Comparison of ENCODE assay signal across 16 cellular contexts in genomic region chr12:96199465-96199864, GRCh38. TPM values are rescaled to one million over a fixed set of nuclear protein-coding genes. Genes with fewer than 3 reads are reported as not detected.
DNase-seq lines count a peak whose midpoint lies in the region; ATAC-seq and TF ChIP-seq lines count a peak whose summit lies in the region.
"Had no signal": no experiment of that assay in that cellular context is flagged by ENCODE, and none has a peak within 500 bp of the region (broad histone marks: within the 10 kb centered on the region; RNA-seq: fewer than 3 reads in every experiment).

No MANE protein-coding gene starts in this region.

- intact Hi-C loops in OCI-LY7 (cut with micrococcal nuclease; ENCODE audit: unreplicated experiment): loop anchor here (5.0 to 10.0 kb wide), 2 partner anchors 625 to 1197 kb away; partner anchors contain the start of gene NDUFA12
- intact Hi-C loops in mammary epithelial cell (cut with micrococcal nuclease): loop anchor here (5.0 kb wide), 3 partner anchors 137 to 392 kb away; no protein-coding TSS in a partner anchor

- POLR2A ChIA-PET in OCI-LY7 (lab: Charles Lee): interaction anchor here (0.7 to 2.0 kb wide), 5 partner anchors 10 to 49 kb away, joined by 3 to 11 read pairs (median 3); no protein-coding TSS in a partner anchor

- TF ChIP-seq CTCF in OCI-LY7 (conservative IDR thresholded peaks at IDR 0.05; ENCODE audit: low read length) (no peak), mammary epithelial cell (conservative IDR thresholded peaks at IDR 0.05 in 1 of 2, IDR thresholded peaks at IDR 0.05 in 1 of 2; ENCODE audit: extremely low read depth in 1 of 2, insufficient read depth in 1 of 2, low read depth in 1 of 2, low read length in 2 of 2) (no peak)

- no peaks in the 10 kb centered on the region for H3K27me3 Mint-ChIP-seq in T-helper 1 cell treated with Interleukin-12 subunit alpha and Interleukin-12 subunit beta and Interleukin-4 antibody, amounts not matched to agents 30 μg/mL and 1 μg/mL, for 36 hours (ENCODE audit: low read depth)

- H3K9ac ChIP-seq in mammary epithelial cell (ENCODE audit: insufficient read depth, low read length): peak overlapping the region; percentile 86
- peak overlapping the region; percentile 87 for H3K9ac ChIP-seq in skeletal muscle satellite cell (ENCODE audit: low read depth, low read length)

- peaks cover 29% of the 10 kb centered on the region for H3K36me3 Mint-ChIP-seq in T-helper 1 cell treated with Interleukin-12 subunit alpha and Interleukin-12 subunit beta and Interleukin-4 antibody, amounts not matched to agents 30 μg/mL and 1 μg/mL, for 36 hours (ENCODE audit: low read depth)

- peaks cover 52% of the 10 kb centered on the region for H3K4me1 Mint-ChIP-seq in T-helper 1 cell treated with Interleukin-12 subunit alpha and Interleukin-12 subunit beta and Interleukin-4 antibody, amounts not matched to agents 30 μg/mL and 1 μg/mL, for 36 hours (ENCODE audit: low read depth)

- no peak overlapping the region for H3K27ac ChIP-seq in OCI-LY7 (ENCODE audit: low read depth, low read length, poor library complexity, severe bottlenecking)
- H3K27ac ChIP-seq in mammary epithelial cell (ENCODE audit: insufficient read depth, low read depth, low read length): peak overlapping the region; percentile 99
- H3K27ac ChIP-seq: pancreas had no signal

- H3K27ac Mint-ChIP-seq in T-helper 1 cell treated with Interleukin-12 subunit alpha and Interleukin-12 subunit beta and Interleukin-4 antibody, amounts not matched to agents 30 μg/mL and 1 μg/mL, for 36 hours: peak overlapping the region; percentile 32

- CTCF ChIA-PET in OCI-LY7 (lab: Charles Lee; ENCODE audit: unreplicated experiment) (no interaction called here), mammary epithelial cell (lab: Charles Lee; ENCODE audit: low non-redundant PET) (no interaction called here)

- H3K79me2 ChIP-seq in OCI-LY7 (ENCODE audit: insufficient read depth, low read depth, low read length) (peaks cover 7% of the 10 kb centered on the region; the same call in 1 of the 2 replicates), mammary epithelial cell (ENCODE audit: insufficient read depth, low read length) (peaks cover 89% of the 10 kb centered on the region)

- in situ Hi-C loops in mammary epithelial cell (cut with MboI; ENCODE audit: low sequenced_read_pairs in 2 of 2): no loop called here

- H3K9me3 Mint-ChIP-seq in T-helper 1 cell treated with Interleukin-12 subunit alpha and Interleukin-12 subunit beta and Interleukin-4 antibody, amounts not matched to agents 30 μg/mL and 1 μg/mL, for 36 hours: no peaks in the 10 kb centered on the region

- H3K9me3 ChIP-seq in OCI-LY7 (ENCODE audit: low read length) (no peaks in the 10 kb centered on the region), mammary epithelial cell (replicated peaks; ENCODE audit: insufficient read depth, low read length) (peaks cover 3% of the 10 kb centered on the region), skeletal muscle satellite cell (replicated peaks; ENCODE audit: low read length) (no peaks in the 10 kb centered on the region)
- H3K9me3 ChIP-seq: pancreas had no signal

- H2AFZ ChIP-seq in OCI-LY7 (ENCODE audit: low read length) (no peak overlapping the region), mammary epithelial cell (ENCODE audit: low read depth, low read length) (no peak overlapping the region)

- H3K36me3 ChIP-seq in OCI-LY7 (ENCODE audit: insufficient read depth, low read length): no peaks in the 10 kb centered on the region
- peaks cover 5% of the 10 kb centered on the region for H3K36me3 ChIP-seq in mammary epithelial cell (ENCODE audit: insufficient read depth, low read length)
- peaks cover 29% of the 10 kb centered on the region for H3K36me3 ChIP-seq in skeletal muscle satellite cell (ENCODE audit: insufficient read depth, low read length)
- H3K36me3 ChIP-seq: heart left ventricle, pancreas had no signal

- no peak for ATAC-seq in GM18858 (IDR thresholded peaks at IDR 0.05; ENCODE audit: unreplicated experiment)

- H3K4me3 ChIP-seq in OCI-LY7 (ENCODE audit: low read depth, low read length, poor library complexity, severe bottlenecking) (peak overlapping the region; percentile 10), mammary epithelial cell (replicated peaks in 1 of 3; ENCODE audit: insufficient read depth in 1 of 3, low read depth in 2 of 3, low read length in 3 of 3) (peak overlapping the region in 2 of 3 experiments; percentile 19 to 22), skeletal muscle satellite cell (ENCODE audit: low read length) (peak overlapping the region; percentile 47)
- H3K4me3 ChIP-seq: pancreas had no signal

- dilution Hi-C loops in mammary epithelial cell (cut with HindIII; ENCODE audit: low sequenced_read_pairs): no loop called here

- peaks cover 49% of the 10 kb centered on the region for H3K4me1 ChIP-seq in OCI-LY7 (ENCODE audit: insufficient read depth, low read length, poor library complexity, severe bottlenecking)
- H3K4me1 ChIP-seq in mammary epithelial cell (ENCODE audit: insufficient read depth, low read length): peaks cover 31% of the 10 kb centered on the region
- H3K4me1 ChIP-seq in skeletal muscle satellite cell (ENCODE audit: control insufficient read depth, insufficient read depth, low read length): peaks cover 44% of the 10 kb centered on the region

- no peaks in the 10 kb centered on the region for H3K9me2 ChIP-seq in OCI-LY7 (ENCODE audit: insufficient read depth, low read length)

- H3K27me3 ChIP-seq in mammary epithelial cell (ENCODE audit: insufficient read depth, low read length): no peaks in the 10 kb centered on the region
- H3K27me3 ChIP-seq in skeletal muscle satellite cell (ENCODE audit: control insufficient read depth, insufficient read depth, low read length): no peaks in the 10 kb centered on the region
- H3K27me3 ChIP-seq: heart left ventricle, pancreas had no signal

- DNase-seq in T-helper 1 cell (no peak), OCI-LY7 (ENCODE audit: low spot score) (no peak), mammary epithelial cell (no peak), mesenteric fat pad (ENCODE audit: low spot score) (no peak), NCI-H748 treated with DMSO at 0.1 percent for 48 hours (lab: John Stamatoyannopoulos, UW) (no peak)
- DNase-seq: 8988T; amygdala; DND-41; heart left ventricle; NCI-H446 treated with DMSO at 0.1 percent for 48 hours; pancreas; SHP77 treated with DMSO at 0.1 percent for 48 hours; stimulated activated CD4-positive, alpha-beta T cell treated with anti-CD3 and anti-CD28 coated beads, Interleukin-4, amount 100 ng/mL, for 4 hours had no signal

- no peak overlapping the region for H3K4me3 Mint-ChIP-seq in T-helper 1 cell treated with Interleukin-12 subunit alpha and Interleukin-12 subunit beta and Interleukin-4 antibody, amounts not matched to agents 30 μg/mL and 1 μg/mL, for 36 hours

- BruUV-seq in OCI-LY7 (replicated peaks; lab: Mats Ljungman, UMichigan) (no TSS peak), mammary epithelial cell (replicated peaks; lab: Mats Ljungman, UMichigan) (no TSS peak)

- H3K4me2 ChIP-seq in OCI-LY7 (ENCODE audit: low read length) (peak overlapping the region; percentile 60), mammary epithelial cell (ENCODE audit: insufficient read depth, low read depth, low read length) (peak overlapping the region; percentile 83), skeletal muscle satellite cell (ENCODE audit: low read length) (peak overlapping the region; percentile 73)

- H4K20me1 ChIP-seq in OCI-LY7 (ENCODE audit: insufficient read depth, low read length) (no peaks in the 10 kb centered on the region), mammary epithelial cell (ENCODE audit: insufficient read depth, low read length) (no peaks in the 10 kb centered on the region)

RNA-seq across cellular contexts. Expression of gene ELK3, which starts 5.3 kb away (rescaled TPM):
- 1.9 and 2.2 TPM in 2 replicates for total RNA-seq in OCI-LY7 (2014; rRNA removed; shearing (Covaris generic))
- 2.5 and 4.2 TPM in 2 replicates for total RNA-seq in OCI-LY7 (2022)
- 10 to 100 TPM; 12.8 to 95.1 TPM for total RNA-seq in mammary epithelial cell
- 47.2 TPM for polyA plus RNA-seq in mammary epithelial cell
- polyA minus RNA-seq in mammary epithelial cell: 30.7 TPM
- total RNA-seq in skeletal muscle satellite cell (2012; rRNA removed): 46.6 and 58.5 TPM in 2 replicates
- 47.6 TPM for total RNA-seq in mesenteric fat pad
